6 cellular contexts compared by ENCODE assay signal in the genomic region with DNA sequence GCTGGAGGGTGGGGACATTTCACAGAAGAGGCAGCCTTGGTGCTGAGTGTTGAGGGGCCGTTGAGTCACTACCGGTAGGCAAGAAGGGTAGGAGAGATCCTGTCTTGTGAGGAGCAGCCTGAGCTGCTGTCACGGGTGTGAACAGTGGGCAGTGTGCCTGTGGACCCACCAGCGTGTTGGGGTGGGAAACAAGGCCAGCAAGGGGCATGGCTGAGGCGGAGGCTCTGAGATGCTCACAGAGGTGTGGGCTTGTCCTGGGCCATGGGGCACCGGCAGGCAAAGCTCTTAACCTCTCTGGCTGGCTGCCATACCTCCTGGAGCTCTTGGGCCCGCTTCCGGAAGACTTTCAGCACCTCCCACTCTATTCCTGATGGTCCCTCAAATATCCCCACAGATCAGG.
"Had no signal": no experiment of that assay in that cellular context is flagged by ENCODE, and none has a peak within 500 bp of the region (broad histone marks: within the 10 kb centered on the region; RNA-seq: fewer than 3 reads in every experiment).

No MANE protein-coding gene starts in this region.

- H3K27ac ChIP-seq: HL-60 had no signal

- DNase-seq: H7, HFFc6 had no signal

- H3K4me2 ChIP-seq: GM23338 had no signal

- H3K4me3 ChIP-seq: GM23338, HAP-1, K562 had no signal

- H3K36me3 ChIP-seq: HAP-1 had no signal

- H2AFZ ChIP-seq: GM23338 had no signal
